Comparison of ENCODE assay signal across 18 cellular contexts in the genomic region with DNA sequence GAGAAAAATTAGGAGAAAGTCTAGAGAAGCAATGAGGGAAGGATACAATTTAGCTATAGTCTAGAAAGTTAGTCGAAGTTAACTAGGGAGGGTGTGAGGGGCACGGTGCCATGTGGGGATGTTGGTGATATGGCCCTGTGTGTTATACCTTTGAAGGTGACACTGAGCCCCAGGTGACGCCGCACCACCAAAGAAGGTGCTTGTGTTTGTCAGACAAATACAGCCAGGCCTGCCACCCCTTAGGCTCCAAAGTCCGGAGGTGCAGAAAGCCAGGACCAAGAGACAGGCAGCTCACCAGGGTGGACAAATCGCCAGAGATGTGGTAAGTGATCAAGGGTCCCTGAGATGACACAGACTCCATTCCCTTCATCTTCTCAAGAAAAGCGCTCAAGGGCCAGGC. TPM values are rescaled to one million over a fixed set of nuclear protein-coding genes. Genes with fewer than 3 reads are reported as not detected.
DNase-seq lines count a peak whose midpoint lies in the region; ATAC-seq and TF ChIP-seq lines count a peak whose summit lies in the region.
"Had no signal": no experiment of that assay in that cellular context is flagged by ENCODE, and none has a peak within 500 bp of the region (broad histone marks: within the 10 kb centered on the region; RNA-seq: fewer than 3 reads in every experiment).

No MANE protein-coding gene starts in this region.

- whole genome bisulfite sequencing in thyroid gland, 2 donors: 90 to 93% methylated on average over 7 of the region's 7 CpGs

- no peak for ATAC-seq in HG03342 (IDR thresholded peaks at IDR 0.05; ENCODE audit: unreplicated experiment)
- no peak for ATAC-seq in natural killer cell
- ATAC-seq in HG03045 (IDR thresholded peaks at IDR 0.05; ENCODE audit: unreplicated experiment): no peak
- ATAC-seq: activated CD8-positive, alpha-beta T cell treated with anti-CD3 and anti-CD28 coated beads, Interleukin-2, amount 10 ng/mL, durations not matched to agents 7 days and 5 days had no signal

- no peak for DNase-seq in Peyer's patch
- no peak for DNase-seq in fibroblast of mammary gland (ENCODE audit: low read depth)
- no peak for DNase-seq in thyroid gland
- DNase-seq in LoVo (ENCODE audit: low spot score): no peak
- no peak for DNase-seq in natural killer cell
- DNase-seq: activated CD8-positive, alpha-beta T cell treated with anti-CD3 and anti-CD28 coated beads, Interleukin-2, amount 10 ng/mL, durations not matched to agents 7 days and 5 days; cortex of kidney; DND-41; erythroblast; NCI-H187 treated with DMSO at 0.1 percent for 48 hours; NCI-H526; posterior cingulate gyrus; SK-N-SH; trophoblast cell had no signal

- H3K4me1 Mint-ChIP-seq in natural killer cell: no peaks in the 10 kb centered on the region

- H3K27me3 Mint-ChIP-seq in natural killer cell (ENCODE audit: low read depth in 2 of 2): peaks cover 7 to 14% of the 10 kb centered on the region in 2 donors

- H3K9me3 Mint-ChIP-seq in natural killer cell: no peaks in the 10 kb centered on the region

- H3K4me1 ChIP-seq in Peyer's patch (no peaks in the 10 kb centered on the region), muscle layer of duodenum (ENCODE audit: control insufficient read depth in 1 of 2, insufficient read depth in 2 of 2, low read length in 2 of 2) (peaks cover 0 to 10% of the 10 kb centered on the region in 2 donors), thyroid gland (peaks cover 0 to 15% of the 10 kb centered on the region in 2 donors)

- H3K9me3 ChIP-seq in Peyer's patch (no peaks in the 10 kb centered on the region), muscle layer of duodenum (ENCODE audit: control insufficient read depth in 1 of 2, low read length in 2 of 2) (no peaks in the 10 kb centered on the region), thyroid gland (no peaks in the 10 kb centered on the region)
- H3K9me3 ChIP-seq: SK-N-SH had no signal

- H3K27me3 ChIP-seq in Peyer's patch: no peaks in the 10 kb centered on the region
- no peaks in the 10 kb centered on the region for H3K27me3 ChIP-seq in muscle layer of duodenum (ENCODE audit: low read depth, low read length)
- no peaks in the 10 kb centered on the region for H3K27me3 ChIP-seq in thyroid gland

- H3K27ac ChIP-seq in Peyer's patch (peak overlapping the region in 3 of 4 donors; percentile 11 to 87 (median 65)), muscle layer of duodenum (ENCODE audit: low read length) (peak overlapping the region; percentile 86), thyroid gland (peak overlapping the region in 2 of 3 donors; percentile 67 to 72)
- H3K27ac ChIP-seq: C4-2B had no signal

- peak overlapping the region; percentile 18 to 45 (median 24) for H3K4me3 ChIP-seq in Peyer's patch
- peak overlapping the region; percentile 60 for H3K4me3 ChIP-seq in fibroblast of mammary gland (ENCODE audit: control insufficient read depth, low read depth, low read length)
- peak overlapping the region; percentile 62 to 63 for H3K4me3 ChIP-seq in muscle layer of duodenum (ENCODE audit: low read depth in 1 of 2, low read length in 2 of 2)
- H3K4me3 ChIP-seq in thyroid gland (replicated peaks in 1 of 3): peak overlapping the region in 1 of 3 donors; percentile 12

- no peak overlapping the region for H3K27ac Mint-ChIP-seq in natural killer cell
- H3K27ac Mint-ChIP-seq: activated CD8-positive, alpha-beta T cell treated with anti-CD3 and anti-CD28 coated beads, Interleukin-2, amount 10 ng/mL, durations not matched to agents 7 days and 5 days had no signal

- TF ChIP-seq CTCF in Peyer's patch (IDR thresholded peaks at IDR 0.05) (no peak), fibroblast of mammary gland (conservative IDR thresholded peaks at IDR 0.05; ENCODE audit: control insufficient read depth, insufficient read depth, low read depth, low read length) (no peak), thyroid gland (IDR thresholded peaks at IDR 0.05) (no peak), natural killer cell (IDR thresholded peaks at IDR 0.05) (no peak)

- intact Hi-C loops in thyroid gland (cut with DNase I): loop anchor here (5.0 kb wide), 1 partner anchor 41 kb away; no protein-coding TSS in a partner anchor
- intact Hi-C loops in natural killer cell (cut with micrococcal nuclease): no loop called here

- TF ChIP-seq POLR2A in Peyer's patch (IDR thresholded peaks at IDR 0.05): no peak
- TF ChIP-seq POLR2A in thyroid gland (IDR thresholded peaks at IDR 0.05): no peak

- H3K36me3 ChIP-seq in Peyer's patch (no peaks in the 10 kb centered on the region), muscle layer of duodenum (ENCODE audit: control insufficient read depth in 1 of 2, insufficient read depth in 2 of 2, low read length in 2 of 2) (peaks cover 11 to 26% of the 10 kb centered on the region in 2 donors), thyroid gland (no peaks in the 10 kb centered on the region)

- H3K36me3 Mint-ChIP-seq in natural killer cell: no peaks in the 10 kb centered on the region

- H3K4me3 Mint-ChIP-seq in natural killer cell: no peak overlapping the region
- H3K4me3 Mint-ChIP-seq: activated CD8-positive, alpha-beta T cell treated with anti-CD3 and anti-CD28 coated beads, Interleukin-2, amount 10 ng/mL, durations not matched to agents 7 days and 5 days had no signal

RNA-seq across cellular contexts. Expression of a gene that starts 1.1 kb away (rescaled TPM):
- 100 to 1,000 TPM in 2 of 4 donors, 10 to 100 TPM in 2; 55.9 to 187 (median 108) TPM for total RNA-seq in Peyer's patch
- 100 to 1,000 TPM; 137 to 470 (median 255) TPM for total RNA-seq in thyroid gland
- 1 to 10 TPM; 1.6 to 1.9 (median 1.9) TPM for total RNA-seq in natural killer cell

RNA-seq across cellular contexts. Expression of a gene that starts 30.6 kb away (rescaled TPM):
- total RNA-seq in Peyer's patch (100 to 1,000 TPM in 3 of 4 donors, 10 to 100 TPM in 1; 27.5 to 151 (median 125) TPM), thyroid gland (100 to 1,000 TPM; 132 to 545 (median 312) TPM), natural killer cell (1 to 10 TPM; 6.4 to 7.8 (median 6.6) TPM)

RNA-seq across cellular contexts. Expression of a gene that starts 43.3 kb away (rescaled TPM):
- total RNA-seq in Peyer's patch: 100 to 1,000 TPM in 3 of 4 donors, 10 to 100 TPM in 1; 18.2 to 230 (median 179) TPM
- 10 to 100 TPM; 45.1 to 68.4 (median 58.5) TPM for total RNA-seq in thyroid gland
- 10 to 100 TPM; 45.6 to 54.3 (median 45.6) TPM for total RNA-seq in natural killer cell

RNA-seq across cellular contexts. Expression of a gene that starts 47.4 kb away (rescaled TPM):
- total RNA-seq in Peyer's patch: 10 to 100 TPM; 44.6 to 87.7 (median 51.5) TPM
- total RNA-seq in thyroid gland: 100 to 1,000 TPM in 1 of 4 donors, 10 to 100 TPM in 3; 39.2 to 153 (median 59.5) TPM
- total RNA-seq in natural killer cell: 10 to 100 TPM; 29.1 to 35.5 (median 31.0) TPM

Comparison
In these comparisons a context has a peak if more than half of its experiments do, and no peak if none do; other contexts are left out.
1. RNA of a gene that starts 1.1 kb away (total RNA-seq): 137 to 470 TPM in thyroid gland and 55.9 to 187 TPM in Peyer's patch; 1.6 to 1.9 TPM in natural killer cell; every median in the first group is over 10 times any median in the second.
2. Peak in every context shown above with its lines, with median percentiles within 50 percentile points of each other: H3K27ac ChIP-seq.